ENCODE assay signal across 8 cellular contexts in genomic region chr11:9573054-9573774, GRCh38. TPM values are rescaled to one million over a fixed set of nuclear protein-coding genes. Genes with fewer than 3 reads are reported as not detected.
DNase-seq lines count a peak whose midpoint lies in the region; ATAC-seq and TF ChIP-seq lines count a peak whose summit lies in the region.

Gene WEE1 (plus strand): TSS chr11:9573670. CDS start chr11:9573934, 264 bp downstream.

- H3K4me3 ChIP-seq in DND-41 (ENCODE audit: low read depth in 1 of 2, low read length in 2 of 2) (peak within 1 kb of the TSS; percentile 65 to 88), Peyer's patch (peak within 1 kb of the TSS; percentile 71 to 85 (median 80)), esophagus muscularis mucosa (peak within 1 kb of the TSS; percentile 78 to 84 (median 81)), muscle layer of duodenum (ENCODE audit: low read depth in 1 of 2, low read length in 2 of 2) (peak within 1 kb of the TSS; percentile 74 to 88)

- H2AFZ ChIP-seq in DND-41 (ENCODE audit: low read depth, low read length): peak within 1 kb of the TSS; percentile 84

- TF ChIP-seq CTCF in DND-41 (IDR thresholded peaks at IDR 0.05; ENCODE audit: borderline replicate concordance, extremely low read depth, low read length, poor library complexity, severe bottlenecking) (no peak), Peyer's patch (IDR thresholded peaks at IDR 0.05) (no peak), esophagus muscularis mucosa (IDR thresholded peaks at IDR 0.05) (no peak)

- ATAC-seq in DND-41 (ENCODE audit: insufficient read depth, low read depth): peak; percentile 96
- peak; percentile 82 for ATAC-seq in GM21825 (IDR thresholded peaks at IDR 0.05; ENCODE audit: unreplicated experiment)

- peaks cover 39% of the 10 kb centered on the region for H3K36me3 ChIP-seq in DND-41 (ENCODE audit: insufficient read depth, low read length)
- peaks cover 36% of the 10 kb centered on the region for H3K36me3 ChIP-seq in KOPT-K1 (ENCODE audit: insufficient read depth, low read length)
- H3K36me3 ChIP-seq in Peyer's patch: no peaks in the 10 kb centered on the region
- no peaks in the 10 kb centered on the region for H3K36me3 ChIP-seq in esophagus muscularis mucosa
- peaks cover 0 to 27% of the 10 kb centered on the region in 2 donors for H3K36me3 ChIP-seq in muscle layer of duodenum (ENCODE audit: control insufficient read depth in 1 of 2, insufficient read depth in 2 of 2, low read length in 2 of 2)

- no peaks in the 10 kb centered on the region for H3K9me3 ChIP-seq in DND-41 (ENCODE audit: insufficient read depth, low read length, severe bottlenecking)
- no peaks in the 10 kb centered on the region for H3K9me3 ChIP-seq in KOPT-K1 (ENCODE audit: insufficient read depth, low read length, poor library complexity, severe bottlenecking)
- no peaks in the 10 kb centered on the region for H3K9me3 ChIP-seq in Peyer's patch
- H3K9me3 ChIP-seq in esophagus muscularis mucosa: no peaks in the 10 kb centered on the region
- no peaks in the 10 kb centered on the region for H3K9me3 ChIP-seq in muscle layer of duodenum (ENCODE audit: control insufficient read depth in 1 of 2, low read length in 2 of 2)

- no peaks in the 10 kb centered on the region for H3K27me3 ChIP-seq in DND-41 (ENCODE audit: insufficient read depth, low read length, poor library complexity)
- H3K27me3 ChIP-seq in Peyer's patch: no peaks in the 10 kb centered on the region
- H3K27me3 ChIP-seq in esophagus muscularis mucosa: no peaks in the 10 kb centered on the region
- H3K27me3 ChIP-seq in muscle layer of duodenum (ENCODE audit: low read depth, low read length): no peaks in the 10 kb centered on the region

- peak; percentile 99 for DNase-seq in DND-41
- peak; percentile 92 to 100 (median 99) for DNase-seq in Peyer's patch
- peak; percentile 99 for DNase-seq in activated T-cell treated with anti-CD3 and anti-CD28 coated beads, Interleukin-2, amount 50 U/mL, for 48 hours
- peak; percentile 100 for DNase-seq in esophagus muscularis mucosa (ENCODE audit: extremely low spot score)
- peak; percentile 94 for DNase-seq in stimulated activated CD8-positive, alpha-beta memory T cell treated with anti-CD3 and anti-CD28 coated beads, Interleukin-7, amount 100 ng/mL, for 24 hours (ENCODE audit: low read depth)

- 0% methylated on average over 3 of the region's 73 CpGs for WGBS in esophagus muscularis mucosa

- TF ChIP-seq POLR2A in Peyer's patch (IDR thresholded peaks at IDR 0.05) (peak; percentile 80 to 83), esophagus muscularis mucosa (IDR thresholded peaks at IDR 0.05; ENCODE audit: low read depth) (peak; percentile 80)

- peaks cover 36% of the 10 kb centered on the region for H4K20me1 ChIP-seq in DND-41 (ENCODE audit: insufficient read depth, low read length)

- intact Hi-C loops in esophagus muscularis mucosa (cut with DNase I): no loop called here

- H3K4me1 ChIP-seq in DND-41 (ENCODE audit: insufficient read depth, low read length) (peaks cover 37% of the 10 kb centered on the region), Peyer's patch (peaks cover 2 to 23% (median 10%) of the 10 kb centered on the region in 4 donors), esophagus muscularis mucosa (peaks cover 23 to 43% (median 35%) of the 10 kb centered on the region in 4 donors), muscle layer of duodenum (ENCODE audit: control insufficient read depth in 1 of 2, insufficient read depth in 2 of 2, low read length in 2 of 2) (peaks cover 5 to 14% of the 10 kb centered on the region in 2 donors)

- H3K27ac ChIP-seq in DND-41 (ENCODE audit: low read length) (peak within 1 kb of the TSS; percentile 91), KOPT-K1 (ENCODE audit: low read depth, low read length, poor library complexity, severe bottlenecking) (peak within 1 kb of the TSS; percentile 95), Peyer's patch (peak within 1 kb of the TSS; percentile 95 to 98 (median 96)), esophagus muscularis mucosa (replicated peaks in 1 of 4) (peak within 1 kb of the TSS; percentile 88 to 98 (median 96)), muscle layer of duodenum (ENCODE audit: low read length) (peak within 1 kb of the TSS; percentile 95)

- H3K9ac ChIP-seq in DND-41 (ENCODE audit: low read depth, low read length): peak within 1 kb of the TSS; percentile 92

- peaks cover 48% of the 10 kb centered on the region for H3K79me2 ChIP-seq in DND-41 (ENCODE audit: insufficient read depth, low read length)

- peak within 1 kb of the TSS; percentile 96 for H3K4me2 ChIP-seq in DND-41 (ENCODE audit: insufficient read depth, low read length)

- no peak for TF ChIP-seq EP300 in esophagus muscularis mucosa (IDR thresholded peaks at IDR 0.05)

RNA-seq across cellular contexts. Expression of gene WEE1, which starts in this region (rescaled TPM):
- total RNA-seq in Peyer's patch (10 to 100 TPM; 14.4 to 40.4 (median 26.2) TPM), esophagus muscularis mucosa (10 to 100 TPM; 34.5 to 55.6 (median 41.6) TPM)

Comparison
In these comparisons a context has a peak if more than half of its experiments do, and no peak if none do; other contexts are left out.
1. Peak in every context shown above with its lines: DNase-seq, ATAC-seq, H3K4me3 ChIP-seq and H3K27ac ChIP-seq.